ENCODE assay signal across 1 cellular context in the genomic region with DNA sequence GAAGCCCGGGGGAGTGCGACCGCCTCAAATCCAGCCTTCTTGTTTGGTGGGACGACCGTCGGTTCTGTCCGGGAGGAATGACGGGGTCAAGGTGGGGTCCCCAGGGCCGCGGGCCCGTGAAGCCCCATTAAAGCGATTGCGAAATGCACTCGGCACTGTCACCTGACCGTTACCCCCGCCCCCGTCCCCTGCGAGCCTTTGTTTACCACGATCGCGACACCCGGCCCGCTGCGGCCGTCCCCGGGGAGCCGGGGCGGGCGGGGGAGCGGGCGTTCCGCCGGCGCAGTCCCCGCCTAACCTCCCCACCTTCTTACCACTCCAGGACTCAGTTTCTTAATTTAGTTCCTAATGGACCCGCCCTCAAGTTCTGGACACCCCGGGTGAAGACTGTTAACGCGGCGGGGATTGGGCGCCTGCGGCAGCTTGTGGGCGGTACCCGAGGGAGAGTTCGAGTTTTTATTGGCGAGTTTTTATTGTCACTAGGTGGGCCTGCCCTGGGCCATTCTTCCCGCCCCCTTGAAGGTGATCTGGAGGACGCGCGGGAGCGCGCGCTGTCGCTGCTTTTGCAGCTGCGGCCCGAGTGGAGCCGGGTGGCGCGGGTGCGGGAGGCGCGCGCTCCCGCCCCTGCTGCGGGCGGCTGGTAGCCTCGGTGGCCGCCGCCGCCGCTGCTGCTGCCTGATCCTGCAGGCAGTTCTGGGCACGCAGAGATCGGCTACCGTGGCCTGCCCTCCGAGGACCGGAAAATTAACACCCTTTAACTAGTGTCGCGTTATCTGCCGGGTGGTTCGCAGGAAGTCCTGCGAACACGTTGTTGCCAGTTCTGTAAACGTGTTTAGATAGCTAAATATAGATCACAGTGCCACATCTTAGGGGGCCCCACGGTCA.
TF ChIP-seq lines count a peak whose summit lies in the region.

No MANE protein-coding gene starts in this region.

TF ChIP-seq in neural cell, 6 proteins besides CTCF, POLR2A, EP300 and RAD21 (continued from another document):
- TF ChIP-seq, protein P1, sequence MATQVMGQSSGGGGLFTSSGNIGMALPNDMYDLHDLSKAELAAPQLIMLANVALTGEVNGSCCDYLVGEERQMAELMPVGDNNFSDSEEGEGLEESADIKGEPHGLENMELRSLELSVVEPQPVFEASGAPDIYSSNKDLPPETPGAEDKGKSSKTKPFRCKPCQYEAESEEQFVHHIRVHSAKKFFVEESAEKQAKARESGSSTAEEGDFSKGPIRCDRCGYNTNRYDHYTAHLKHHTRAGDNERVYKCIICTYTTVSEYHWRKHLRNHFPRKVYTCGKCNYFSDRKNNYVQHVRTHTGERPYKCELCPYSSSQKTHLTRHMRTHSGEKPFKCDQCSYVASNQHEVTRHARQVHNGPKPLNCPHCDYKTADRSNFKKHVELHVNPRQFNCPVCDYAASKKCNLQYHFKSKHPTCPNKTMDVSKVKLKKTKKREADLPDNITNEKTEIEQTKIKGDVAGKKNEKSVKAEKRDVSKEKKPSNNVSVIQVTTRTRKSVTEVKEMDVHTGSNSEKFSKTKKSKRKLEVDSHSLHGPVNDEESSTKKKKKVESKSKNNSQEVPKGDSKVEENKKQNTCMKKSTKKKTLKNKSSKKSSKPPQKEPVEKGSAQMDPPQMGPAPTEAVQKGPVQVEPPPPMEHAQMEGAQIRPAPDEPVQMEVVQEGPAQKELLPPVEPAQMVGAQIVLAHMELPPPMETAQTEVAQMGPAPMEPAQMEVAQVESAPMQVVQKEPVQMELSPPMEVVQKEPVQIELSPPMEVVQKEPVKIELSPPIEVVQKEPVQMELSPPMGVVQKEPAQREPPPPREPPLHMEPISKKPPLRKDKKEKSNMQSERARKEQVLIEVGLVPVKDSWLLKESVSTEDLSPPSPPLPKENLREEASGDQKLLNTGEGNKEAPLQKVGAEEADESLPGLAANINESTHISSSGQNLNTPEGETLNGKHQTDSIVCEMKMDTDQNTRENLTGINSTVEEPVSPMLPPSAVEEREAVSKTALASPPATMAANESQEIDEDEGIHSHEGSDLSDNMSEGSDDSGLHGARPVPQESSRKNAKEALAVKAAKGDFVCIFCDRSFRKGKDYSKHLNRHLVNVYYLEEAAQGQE (IDR thresholded peaks at IDR 0.05; ENCODE audit: borderline replicate concordance): peak; percentile 65
- peak; percentile 91 for TF ChIP-seq MXI1 (conservative IDR thresholded peaks at IDR 0.05; ENCODE audit: poor library complexity, severe bottlenecking)
- TF ChIP-seq SMC3 (conservative IDR thresholded peaks at IDR 0.05; ENCODE audit: poor library complexity): peak; percentile 62
